Comparison of ENCODE assay signal across 18 cellular contexts in genomic region chr1:98364544-98364943, GRCh38.
DNase-seq lines count a peak whose midpoint lies in the region; ATAC-seq and TF ChIP-seq lines count a peak whose summit lies in the region.
"Had no signal": no experiment of that assay in that cellular context is flagged by ENCODE, and none has a peak within 500 bp of the region (broad histone marks: within the 10 kb centered on the region; RNA-seq: fewer than 3 reads in every experiment).

No MANE protein-coding gene starts in this region.

- no peaks in the 10 kb centered on the region for H3K36me3 ChIP-seq in left lung
- no peaks in the 10 kb centered on the region for H3K36me3 ChIP-seq in ascending aorta
- H3K36me3 ChIP-seq: BE2C, HAP-1 had no signal

- TF ChIP-seq CTCF in HL-60 (IDR thresholded peaks at IDR 0.05; ENCODE audit: insufficient read depth, low read length), result no peak
- TF ChIP-seq CTCF in left lung (IDR thresholded peaks at IDR 0.05), result no peak
- TF ChIP-seq CTCF in ascending aorta (IDR thresholded peaks at IDR 0.05), result no peak

- peaks cover 0 to 5% of the 10 kb centered on the region in 2 donors for H3K9me3 ChIP-seq in left lung
- no peaks in the 10 kb centered on the region for H3K9me3 ChIP-seq in ascending aorta
- H3K9me3 ChIP-seq: BE2C, HAP-1 had no signal

- DNase-seq in HL-60 (ENCODE audit: low read depth in 1 of 2, low spot score in 1 of 2), result peak; percentile 25 to 51
- peak; percentile 3 to 7 for DNase-seq in Kasumi-1 (lab: John Stamatoyannopoulos, UW)
- peak; percentile 84 for DNase-seq in MV-4-11 (lab: John Stamatoyannopoulos, UW)
- DNase-seq in left lung, result no peak
- DNase-seq in SK-N-DZ (ENCODE audit: low spot score), result no peak
- no peak for DNase-seq in ascending aorta (ENCODE audit: low spot score in 2 of 2)
- DNase-seq in erythroblast (lab: John Stamatoyannopoulos, UW), result no peak
- DNase-seq: ACHN; BE2C; C1 segment of cervical spinal cord; CD4-positive, alpha-beta T cell; DMS153; DMS79; GDM1; GM23248; KBM-7 had no signal

- intact Hi-C loops in left lung (cut with DNase I) (no loop called here), ascending aorta (cut with DNase I) (no loop called here)

- ATAC-seq in left lung (peak; percentile 29), GM18498 (IDR thresholded peaks at IDR 0.05; ENCODE audit: unreplicated experiment) (no peak)

- H3K4me3 ChIP-seq in HL-60 (replicated peaks; ENCODE audit: insufficient read depth, low read length) (no peak overlapping the region), left lung (no peak overlapping the region), ascending aorta (no peak overlapping the region)
- H3K4me3 ChIP-seq: GM23248, HAP-1 had no signal

- H3K27ac ChIP-seq in HL-60 (replicated peaks), result no peak overlapping the region
- no peak overlapping the region for H3K27ac ChIP-seq in left lung
- H3K27ac ChIP-seq in ascending aorta, result no peak overlapping the region
- H3K27ac ChIP-seq: GM23248 had no signal

- no peaks in the 10 kb centered on the region for H3K27me3 ChIP-seq in HL-60 (ENCODE audit: insufficient read depth, poor library complexity, severe bottlenecking)
- no peaks in the 10 kb centered on the region for H3K27me3 ChIP-seq in left lung
- no peaks in the 10 kb centered on the region for H3K27me3 ChIP-seq in ascending aorta
- H3K27me3 ChIP-seq: BE2C had no signal

- TF ChIP-seq POLR2A in erythroblast (IDR thresholded peaks at IDR 0.05; ENCODE audit: low read length), result no peak

- H3K4me1 ChIP-seq in left lung, result peaks cover 0 to 7% of the 10 kb centered on the region in 2 donors
- H3K4me1 ChIP-seq in ascending aorta, result no peaks in the 10 kb centered on the region
- H3K4me1 ChIP-seq: BE2C, HAP-1 had no signal

Comparison
In these comparisons a context has a peak if more than half of its experiments do, and no peak if none do; other contexts are left out.
1. DNase-seq: peak in HL-60 (2 of 2), Kasumi-1 (2 of 2) and MV-4-11 (single experiment); none in left lung (0 of 2), SK-N-DZ (single experiment), ascending aorta (0 of 2) and erythroblast (0 of 2).